In genomic region chr5:38046093-38046492, GRCh38 we compare ENCODE assay signal across 7 cellular contexts.
"Had no signal": no experiment of that assay in that cellular context is flagged by ENCODE, and none has a peak within 500 bp of the region (broad histone marks: within the 10 kb centered on the region; RNA-seq: fewer than 3 reads in every experiment).

No MANE protein-coding gene starts in this region.

- DNase-seq: H9, HCEC 1CT, HFFc6 had no signal

- H3K4me3 Mint-ChIP-seq: GM23338, H9, HFFc6, IgD-negative memory B cell had no signal

- H3K4me3 ChIP-seq: GM23338 had no signal

- H3K36me3 Mint-ChIP-seq: IgD-negative memory B cell had no signal

- H3K27ac Mint-ChIP-seq: GM23338, H9, HFFc6, IgD-negative memory B cell had no signal

- H3K27ac ChIP-seq: HL-60 had no signal

- H2AFZ ChIP-seq: GM23338 had no signal

- ATAC-seq: GM23338, HepG2 had no signal

- H3K4me2 ChIP-seq: GM23338 had no signal

- H3K4me1 Mint-ChIP-seq: IgD-negative memory B cell had no signal

- H3K9me3 Mint-ChIP-seq: GM23338, H9, HFFc6 had no signal
